ENCODE assay signal across 8 cellular contexts in genomic region chr14:88551094-88551870, GRCh38. TPM values are rescaled to one million over a fixed set of nuclear protein-coding genes. Genes with fewer than 3 reads are reported as not detected.
DNase-seq lines count a peak whose midpoint lies in the region; ATAC-seq, FAIRE-seq and TF ChIP-seq lines count a peak whose summit lies in the region.

No MANE protein-coding gene starts in this region.

- in situ Hi-C loops in K562 (cut with MboI): loop anchor here (25.0 kb wide), 1 partner anchor 564 kb away; the partner anchor contains the start of gene GALC

- WGBS in K562 (ENCODE audit: insufficient coverage, low coverage, missing lambda C conversion rate): 52% methylated on average over 31 of the region's 50 CpGs

- peak; percentile 50 for TF ChIP-seq CTCF in BJ (IDR thresholded peaks at IDR 0.05; ENCODE audit: insufficient read depth, low read depth, low read length)
- peak; percentile 31 for TF ChIP-seq CTCF in HFF-Myc (IDR thresholded peaks at IDR 0.05; ENCODE audit: low read depth, low read length, missing control alignments)
- TF ChIP-seq CTCF in RWPE2 (IDR thresholded peaks at IDR 0.05; ENCODE audit: poor library complexity, severe bottlenecking): peak; percentile 53
- peak in 1 of 3 experiments; percentile 14; a peak in 1 of 6 replicates for TF ChIP-seq CTCF in K562 (IDR thresholded peaks at IDR 0.05 in 2 of 3, conservative IDR thresholded peaks at IDR 0.05 in 1 of 3; ENCODE audit: insufficient read depth in 2 of 3, low read depth in 1 of 3, low read length in 3 of 3)
- TF ChIP-seq CTCF in progenitor cell of endocrine pancreas (IDR thresholded peaks at IDR 0.05; ENCODE audit: unreplicated experiment): peak; percentile 30
- TF ChIP-seq CTCF in uterus (IDR thresholded peaks at IDR 0.05): peak; percentile 32 to 54 (median 42)

- H4K20me1 ChIP-seq in K562 (replicated peaks; ENCODE audit: control insufficient read depth, insufficient read depth, low read length): no peaks in the 10 kb centered on the region

- peak overlapping the region; percentile 64 for H3K4me2 ChIP-seq in K562 (ENCODE audit: insufficient read depth, low read length)

- ATAC-seq in RWPE2 (ENCODE audit: low read depth) (peak; percentile 84), K562 (peak; percentile 67)

- TF ChIP-seq EP300 in K562 (IDR thresholded peaks at IDR 0.05; ENCODE audit: low read length): no peak

- H3K79me2 ChIP-seq in K562 (ENCODE audit: control insufficient read depth, insufficient read depth, low read length): no peaks in the 10 kb centered on the region

- H3K9me3 ChIP-seq in RWPE2 (ENCODE audit: severe bottlenecking) (no peaks in the 10 kb centered on the region), K562 (replicated peaks; ENCODE audit: control insufficient read depth, insufficient read depth, low read depth, low read length) (no peaks in the 10 kb centered on the region), uterus (no peaks in the 10 kb centered on the region)

- H2AFZ ChIP-seq in K562 (ENCODE audit: low read depth, low read length): peak overlapping the region; percentile 74; the same call in 1 of the 2 replicates

- H3K27me3 ChIP-seq in BJ (ENCODE audit: control insufficient read depth, insufficient read depth, low read length) (no peaks in the 10 kb centered on the region), RWPE2 (ENCODE audit: insufficient read depth, poor library complexity, severe bottlenecking) (no peaks in the 10 kb centered on the region), K562 (ENCODE audit: control insufficient read depth in 2 of 2, insufficient read depth in 2 of 2, low read length in 2 of 2) (no peaks in the 10 kb centered on the region), uterus (no peaks in the 10 kb centered on the region)

- H3K4me3 ChIP-seq in BJ (ENCODE audit: low read depth, low read length) (peak overlapping the region; percentile 56), HFF-Myc (replicated peaks; ENCODE audit: low read depth, low read length) (peak overlapping the region; percentile 87), RWPE2 (ENCODE audit: severe bottlenecking) (peak overlapping the region; percentile 67), K562 (peak overlapping the region; percentile 41), uterus (peak overlapping the region; percentile 59 to 83)

- TF ChIP-seq POLR2A in K562 (conservative IDR thresholded peaks at IDR 0.05) (0 out of 2 replicates have a peak, but pooled peaks have one; percentile 20), uterus (IDR thresholded peaks at IDR 0.05) (peak in 1 of 2 donors; percentile 55)

- no peaks in the 10 kb centered on the region for H3K27me3 Mint-ChIP-seq in progenitor cell of endocrine pancreas

- DNase-seq in BJ (ENCODE audit: low read depth): no peak
- peak; percentile 65 for DNase-seq in HFF-Myc (ENCODE audit: extremely low read depth, low read depth)
- peak; percentile 89 for DNase-seq in RWPE2 (ENCODE audit: low spot score)
- DNase-seq in K562 (ENCODE audit: extremely low read depth in 1 of 4, low spot score in 3 of 4): peak; percentile 32 to 58 (median 38)
- DNase-seq in hippocampal formation (lab: John Stamatoyannopoulos, UW): peak; percentile 77 to 81
- DNase-seq in progenitor cell of endocrine pancreas (ENCODE audit: low spot score, unreplicated experiment): peak; percentile 59
- peak; percentile 73 to 83 for DNase-seq in uterus
- no peak for DNase-seq in NCI-H1048 (lab: John Stamatoyannopoulos, UW)

- intact Hi-C loops in K562 (cut with micrococcal nuclease): no loop called here
- intact Hi-C loops in uterus (cut with DNase I; ENCODE audit: low total_unique reads): no loop called here

- POLR2A ChIA-PET in BJ (lab: Charles Lee) (no interaction called here), K562 (lab: Yijun Ruan, JAX) (interaction anchor here (1.1 to 1.7 kb wide), 2 partner anchors 14 to 32 kb away, joined by 3 read pairs; no protein-coding TSS in a partner anchor)

- H3K4me1 ChIP-seq in RWPE2 (ENCODE audit: insufficient read depth, poor library complexity, severe bottlenecking): peaks cover 24% of the 10 kb centered on the region
- H3K4me1 ChIP-seq in K562 (replicated peaks in 1 of 2; ENCODE audit: control insufficient read depth in 2 of 2, insufficient read depth in 2 of 2, low read length in 2 of 2): peaks cover 0 to 15% of the 10 kb centered on the region in 2 experiments; a peak in 3 of 5 replicates
- peaks cover 0 to 16% of the 10 kb centered on the region in 2 donors for H3K4me1 ChIP-seq in uterus

- H3K36me3 ChIP-seq in BJ (ENCODE audit: control insufficient read depth, insufficient read depth, low read length) (peaks cover 3% of the 10 kb centered on the region; the same call in 1 of the 2 replicates), RWPE2 (ENCODE audit: low read depth) (peaks cover 25% of the 10 kb centered on the region), K562 (ENCODE audit: control insufficient read depth, insufficient read depth, low read length) (no peaks in the 10 kb centered on the region; the same call in 2 of the 3 replicates), uterus (no peaks in the 10 kb centered on the region)

- no peaks in the 10 kb centered on the region for H3K9me1 ChIP-seq in K562 (ENCODE audit: control insufficient read depth, insufficient read depth, low read length)

- no TSS peak for BruUV-seq in K562 (replicated peaks; lab: Mats Ljungman, UMichigan)

- no peak for FAIRE-seq in K562 (lab: Jason Lieb, UNC)

- TF ChIP-seq RAD21 in K562 (CRISPR knock-in tag; conservative IDR thresholded peaks at IDR 0.05 in 1 of 2, IDR thresholded peaks at IDR 0.05 in 1 of 2): no peak

- peak overlapping the region; percentile 93 for H3K27ac Mint-ChIP-seq in progenitor cell of endocrine pancreas

- H3K9ac ChIP-seq in K562 (ENCODE audit: insufficient read depth in 1 of 2, low read depth in 2 of 2, low read length in 2 of 2): peak overlapping the region; percentile 25 to 83; a peak in 3 of 4 replicates

- H3K9me3 Mint-ChIP-seq in progenitor cell of endocrine pancreas (ENCODE audit: low read depth): no peaks in the 10 kb centered on the region

- H3K36me3 Mint-ChIP-seq in progenitor cell of endocrine pancreas (ENCODE audit: insufficient read depth): peaks cover 16% of the 10 kb centered on the region

- peaks cover 48% of the 10 kb centered on the region for H3K4me1 Mint-ChIP-seq in progenitor cell of endocrine pancreas (ENCODE audit: low read depth)

- peak overlapping the region; percentile 16 for H3K27ac ChIP-seq in RWPE2 (ENCODE audit: poor library complexity, severe bottlenecking)
- H3K27ac ChIP-seq in K562 (ENCODE audit: extremely low read depth, low read depth, low read length): no peak overlapping the region
- peak overlapping the region; percentile 67 to 80 for H3K27ac ChIP-seq in uterus

- H3K4me3 Mint-ChIP-seq in progenitor cell of endocrine pancreas (ENCODE audit: low read depth): peak overlapping the region; percentile 78

- CTCF ChIA-PET in BJ (lab: Yijun Ruan, JAX) (no interaction called here), K562 (lab: Yijun Ruan, JAX; ENCODE audit: low intra/inter-chr PET ratio) (no interaction called here)

RNA-seq across cellular contexts. Expression of gene PTPN21, which starts 3.5 kb away (rescaled TPM):
- polyA plus RNA-seq in BJ (2011; rRNA removed): 9.1 and 11.0 TPM in 2 replicates
- polyA minus RNA-seq in BJ (2011; rRNA and poly(A)+ RNA removed): 9.9 and 13.7 TPM in 2 replicates
- 3.2 and 3.4 TPM in 2 replicates for total RNA-seq in K562 (2011; cell fraction: chromatin; rRNA removed; ENCODE audit: low replicate concordance)
- 1.3 and 1.7 TPM in 2 replicates for total RNA-seq in K562 (2011; cell fraction: nucleolus; rRNA removed)
- total RNA-seq in K562 (2011; cell fraction: nucleoplasm; rRNA removed): 2.1 and 2.6 TPM in 2 replicates
- total RNA-seq in K562 (2014; rRNA removed): 1.3 and 1.6 TPM in 2 replicates
- total RNA-seq in K562 (2014; rRNA removed; fragmentation: Illumina TruSeq; extraction: Trizol): 0.45 and 0.55 TPM in 2 replicates
- total RNA-seq in K562 (2015; rRNA removed; fragmentation: Illumina TruSeq; extraction: Trizol): 0.60 and 0.94 TPM in 2 replicates
- 1.9 and 2.2 TPM in 2 replicates for total RNA-seq in K562 (2021)
- 0.79 and 1.2 TPM in 2 replicates for polyA plus RNA-seq in K562 (2011; rRNA removed)
- polyA plus RNA-seq in K562 (2011; cell fraction: cytosol; rRNA removed): 0.62 and 0.64 TPM in 2 replicates
- polyA plus RNA-seq in K562 (2011; cell fraction: nucleus; rRNA removed): 3.7 and 4.2 TPM in 2 replicates
- 0.48 and 0.87 TPM in 2 replicates for polyA plus RNA-seq in K562 (2012)
- polyA plus RNA-seq in K562 (2014; fragmentation: Illumina TruSeq; extraction: Trizol): 1.1 and 1.2 TPM in 2 replicates
- polyA plus RNA-seq in K562 (2014; fragmentation: Nextera tagmentation; extraction: Ambion mirVana): under 1 TPM; 0.06 to 0.22 TPM
- 0.62 and 1.6 TPM in 2 replicates for polyA plus RNA-seq in K562 (2014; rRNA removed)
- polyA minus RNA-seq in K562 (2011; rRNA and poly(A)+ RNA removed): 1.4 and 2.2 TPM in 2 replicates
- polyA minus RNA-seq in K562 (2011; cell fraction: cytosol; rRNA and poly(A)+ RNA removed): 0.29 and 1.0 TPM in 2 replicates
- 1.2 and 2.9 TPM in 2 replicates for polyA minus RNA-seq in K562 (2011; cell fraction: nucleus; rRNA and poly(A)+ RNA removed)
- total RNA-seq in progenitor cell of endocrine pancreas: 40.0 and 42.1 TPM in 2 replicates
- total RNA-seq in uterus: 10 to 100 TPM in 3 of 4 donors, 1 to 10 TPM in 1; 6.5 to 37.7 (median 19.0) TPM

RNA-seq across cellular contexts. Expression of gene ZC3H14, which starts 11.6 kb away (rescaled TPM):
- polyA plus RNA-seq in BJ (2011; rRNA removed) (81.8 and 112 TPM in 2 replicates), K562 (2011; rRNA removed) (108 and 109 TPM in 2 replicates), K562 (2014; fragmentation: Illumina TruSeq; extraction: Trizol) (59.7 and 71.8 TPM in 2 replicates), K562 (2014; fragmentation: Nextera tagmentation; extraction: Ambion mirVana) (10 to 100 TPM; 21.1 to 31.1 TPM), K562 (2014; rRNA removed) (30.9 and 37.3 TPM in 2 replicates)
- 72.4 and 85.0 TPM in 2 replicates for polyA minus RNA-seq in BJ (2011; rRNA and poly(A)+ RNA removed)
- 59.5 and 89.2 TPM in 2 replicates for total RNA-seq in K562 (2011; cell fraction: chromatin; rRNA removed; ENCODE audit: low replicate concordance)
- total RNA-seq in K562 (2011; cell fraction: nucleolus; rRNA removed): 21.0 and 25.5 TPM in 2 replicates
- 28.9 and 29.3 TPM in 2 replicates for total RNA-seq in K562 (2011; cell fraction: nucleoplasm; rRNA removed)
- total RNA-seq in K562 (2014; rRNA removed) (38.0 and 40.4 TPM in 2 replicates), K562 (2014; rRNA removed; fragmentation: Illumina TruSeq; extraction: Trizol) (51.0 and 55.0 TPM in 2 replicates), K562 (2015; rRNA removed; fragmentation: Illumina TruSeq; extraction: Trizol) (57.0 and 63.3 TPM in 2 replicates), K562 (2021) (38.4 and 45.3 TPM in 2 replicates), progenitor cell of endocrine pancreas (102 and 116 TPM in 2 replicates), uterus (10 to 100 TPM; 40.9 to 96.2 (median 69.7) TPM)
- 51.7 and 58.2 TPM in 2 replicates for polyA plus RNA-seq in K562 (2011; cell fraction: cytosol; rRNA removed)
- polyA plus RNA-seq in K562 (2011; cell fraction: nucleus; rRNA removed): 95.6 and 117 TPM in 2 replicates
- polyA plus RNA-seq in K562 (2012): 29.8 and 38.9 TPM in 2 replicates
- polyA minus RNA-seq in K562 (2011; rRNA and poly(A)+ RNA removed): 137 and 139 TPM in 2 replicates
- 39.8 and 46.9 TPM in 2 replicates for polyA minus RNA-seq in K562 (2011; cell fraction: cytosol; rRNA and poly(A)+ RNA removed)
- 11.4 and 27.1 TPM in 2 replicates for polyA minus RNA-seq in K562 (2011; cell fraction: nucleus; rRNA and poly(A)+ RNA removed)

Comparison
In these comparisons a context has a peak if more than half of its experiments do, and no peak if none do; other contexts are left out.
1. DNase-seq: peak in HFF-Myc (single experiment), RWPE2 (single experiment), K562 (4 of 4), hippocampal formation (2 of 2), progenitor cell of endocrine pancreas (single experiment) and uterus (2 of 2); none in BJ (single experiment) and NCI-H1048 (single experiment).
2. Peak in every context shown above with its lines, with median percentiles within 50 percentile points of each other: H3K4me3 ChIP-seq.